Comparison of ENCODE assay signal across 8 cellular contexts in genomic region chr9:111898331-111899096, GRCh38. TPM values are rescaled to one million over a fixed set of nuclear protein-coding genes. Genes with fewer than 3 reads are reported as not detected.
DNase-seq lines count a peak whose midpoint lies in the region; ATAC-seq, FAIRE-seq and TF ChIP-seq lines count a peak whose summit lies in the region.

No MANE protein-coding gene starts in this region.

- DNase-seq in HT-29 (ENCODE audit: low spot score) (peak; percentile 29), bronchial epithelial cell (ENCODE audit: low read depth) (no peak), HCEC 1CT (no peak), NCI-H2171 treated with DMSO at 0.1 percent for 48 hours (lab: John Stamatoyannopoulos, UW) (no peak)

- peak overlapping the region; percentile 92 to 96 for H3K9ac ChIP-seq in mucosa of rectum (ENCODE audit: low read depth in 1 of 2, low read length in 2 of 2)

- H3K27ac ChIP-seq in ACC112 (ENCODE audit: low read depth, low read length) (peak overlapping the region; percentile 91), mucosa of rectum (ENCODE audit: low read depth in 2 of 2, low read length in 2 of 2) (peak overlapping the region; percentile 95 to 96)

- no peak for TF ChIP-seq CTCF in bronchial epithelial cell (IDR thresholded peaks at IDR 0.05; ENCODE audit: insufficient read depth, low read length, severe bottlenecking)

- no peak overlapping the region for H2AFZ ChIP-seq in ACC112 (ENCODE audit: low read length, unreplicated experiment)

- ATAC-seq in HG03139 (IDR thresholded peaks at IDR 0.05; ENCODE audit: unreplicated experiment) (no peak), GM21723 (IDR thresholded peaks at IDR 0.05; ENCODE audit: unreplicated experiment) (no peak)

- peaks cover 8% of the 10 kb centered on the region; the same call in 1 of the 2 replicates for H3K36me3 ChIP-seq in ACC112 (ENCODE audit: insufficient read depth, low read length)
- H3K36me3 ChIP-seq in bronchial epithelial cell (ENCODE audit: control insufficient read depth, insufficient read depth, low read length), result peaks cover 4% of the 10 kb centered on the region
- H3K36me3 ChIP-seq in mucosa of rectum (ENCODE audit: control insufficient read depth in 2 of 2, insufficient read depth in 2 of 2, low read length in 2 of 2), result no peaks in the 10 kb centered on the region

- H3K27me3 ChIP-seq in ACC112 (ENCODE audit: insufficient read depth, low read length), result no peaks in the 10 kb centered on the region
- no peaks in the 10 kb centered on the region for H3K27me3 ChIP-seq in bronchial epithelial cell (ENCODE audit: control insufficient read depth, insufficient read depth, low read length)
- no peaks in the 10 kb centered on the region for H3K27me3 ChIP-seq in mucosa of rectum (ENCODE audit: control insufficient read depth in 2 of 2, insufficient read depth in 2 of 2, low read length in 2 of 2)

- peak overlapping the region; percentile 92 for H3K4me3 ChIP-seq in ACC112 (ENCODE audit: low read depth, low read length)
- peak overlapping the region; percentile 93 for H3K4me3 ChIP-seq in bronchial epithelial cell (ENCODE audit: low read depth, low read length)
- H3K4me3 ChIP-seq in mucosa of rectum (ENCODE audit: low read length in 2 of 2), result peak overlapping the region; percentile 87 to 93

- H3K79me2 ChIP-seq in ACC112 (ENCODE audit: control insufficient read depth, insufficient read depth, low read length, unreplicated experiment), result peaks cover 73% of the 10 kb centered on the region

- H3K9me3 ChIP-seq in mucosa of rectum (ENCODE audit: control insufficient read depth in 2 of 2, low read length in 2 of 2), result no peaks in the 10 kb centered on the region

- no peak for FAIRE-seq in bronchial epithelial cell (lab: Jason Lieb, UNC)

- H3K4me1 ChIP-seq in ACC112 (ENCODE audit: control insufficient read depth, insufficient read depth, low read length, unreplicated experiment) (peaks cover 29% of the 10 kb centered on the region), mucosa of rectum (ENCODE audit: control insufficient read depth in 2 of 2, insufficient read depth in 2 of 2, low read length in 2 of 2) (peaks cover 23 to 30% of the 10 kb centered on the region in 2 donors)

RNA-seq across cellular contexts. Expression of gene UGCG, which starts 1.9 kb away (rescaled TPM):
- total RNA-seq in HT-29 (2014; rRNA removed; shearing (Covaris generic)), result 23.9 and 38.0 TPM in 2 replicates
- total RNA-seq in bronchial epithelial cell, result 53.9 and 65.0 TPM in 2 replicates
